ENCODE assay signal across 8 cellular contexts in genomic region chr19:7636691-7637373, GRCh38. TPM values are rescaled to one million over a fixed set of nuclear protein-coding genes. Genes with fewer than 3 reads are reported as not detected.
DNase-seq lines count a peak whose midpoint lies in the region; ATAC-seq and TF ChIP-seq lines count a peak whose summit lies in the region.

TSS of gene STXBP2 (plus strand) at chr19:7637110. CDS start at chr19:7637150, 40 bp downstream.

- no peaks in the 10 kb centered on the region for H3K4me1 Mint-ChIP-seq in neural crest cell

- intact Hi-C loops in esophagus muscularis mucosa (cut with DNase I) = no loop called here

- no peak for TF ChIP-seq EP300 in esophagus muscularis mucosa (IDR thresholded peaks at IDR 0.05)

- H3K36me3 ChIP-seq in esophagus muscularis mucosa (peaks cover 0 to 11% (median 5%) of the 10 kb centered on the region in 4 donors), thoracic aorta (no peaks in the 10 kb centered on the region)

- H3K27ac ChIP-seq in esophagus muscularis mucosa (replicated peaks in 1 of 4) = peak within 1 kb of the TSS in 3 of 4 donors; percentile 46 to 65 (median 57)
- peak within 1 kb of the TSS in 1 of 2 donors; percentile 8 for H3K27ac ChIP-seq in thoracic aorta

- peak; percentile 60 for ATAC-seq in HG03439 (IDR thresholded peaks at IDR 0.05; ENCODE audit: unreplicated experiment)
- ATAC-seq in thoracic aorta (ENCODE audit: insufficient number of reproducible peaks, low FRiP score, low read depth) = no peak

- H3K4me3 ChIP-seq in esophagus muscularis mucosa = peak within 1 kb of the TSS; percentile 44 to 59 (median 45)
- peak within 1 kb of the TSS; percentile 65 for H3K4me3 ChIP-seq in thoracic aorta

- H3K36me3 Mint-ChIP-seq in neural crest cell (ENCODE audit: low read depth) = no peaks in the 10 kb centered on the region

- WGBS in esophagus muscularis mucosa = 24% methylated on average over 13 of the region's 61 CpGs

- TF ChIP-seq CTCF in esophagus muscularis mucosa (IDR thresholded peaks at IDR 0.05) (no peak), neural crest cell (conservative IDR thresholded peaks at IDR 0.05) (peak; percentile 26), thoracic aorta (IDR thresholded peaks at IDR 0.05) (no peak)

- H3K4me1 ChIP-seq in esophagus muscularis mucosa (peaks cover 0 to 13% (median 5%) of the 10 kb centered on the region in 4 donors), thoracic aorta (ENCODE audit: control insufficient read depth in 1 of 2, low read depth in 2 of 2) (no peaks in the 10 kb centered on the region)

- peak; percentile 25 to 43 for DNase-seq in NCI-H187 (lab: John Stamatoyannopoulos, UW)
- DNase-seq in NCI-H187 treated with DMSO at 0.1 percent for 48 hours (lab: John Stamatoyannopoulos, UW) = no peak
- DNase-seq in NOMO-1 treated with dmso at 0.1 percent for 144 hours (lab: John Stamatoyannopoulos, UW; ENCODE audit: unreplicated experiment) = peak; percentile 67
- DNase-seq in activated T-cell treated with anti-CD3 and anti-CD28 coated beads for 48 hours (ENCODE audit: low read depth) = peak; percentile 92
- no peak for DNase-seq in esophagus muscularis mucosa (ENCODE audit: extremely low spot score)
- DNase-seq in neural crest cell (ENCODE audit: low read depth, low spot score) = no peak
- no peak for DNase-seq in thoracic aorta (ENCODE audit: low spot score)

- peaks cover 66% of the 10 kb centered on the region for H3K27me3 Mint-ChIP-seq in neural crest cell (ENCODE audit: low read depth)

- H3K9me3 Mint-ChIP-seq in neural crest cell = peaks cover 7% of the 10 kb centered on the region

- H3K9me3 ChIP-seq in esophagus muscularis mucosa = no peaks in the 10 kb centered on the region
- H3K9me3 ChIP-seq in thoracic aorta = no peaks in the 10 kb centered on the region

- peak within 1 kb of the TSS; percentile 76 for H3K4me3 Mint-ChIP-seq in neural crest cell

- TF ChIP-seq POLR2A in esophagus muscularis mucosa (IDR thresholded peaks at IDR 0.05; ENCODE audit: low read depth) = no peak

- H3K27me3 ChIP-seq in esophagus muscularis mucosa (peaks cover 0 to 66% (median 20%) of the 10 kb centered on the region in 4 donors), thoracic aorta (replicated peaks; ENCODE audit: insufficient read depth) (no peaks in the 10 kb centered on the region)

- H3K27ac Mint-ChIP-seq in neural crest cell (ENCODE audit: unreplicated experiment) = peak within 1 kb of the TSS; percentile 75

RNA-seq across cellular contexts. Expression of gene STXBP2, which starts in this region (rescaled TPM):
- total RNA-seq in esophagus muscularis mucosa (10 to 100 TPM in 3 of 4 donors, 1 to 10 TPM in 1; 7.2 to 14.4 (median 11.7) TPM), neural crest cell (4.6 and 5.2 TPM in 2 replicates), thoracic aorta (10 to 100 TPM; 20.2 to 23.4 TPM)

Comparison
In these comparisons a context has a peak if more than half of its experiments do, and no peak if none do; other contexts are left out.
1. DNase-seq: peak in NCI-H187 (2 of 2), NOMO-1 treated with dmso at 0.1 percent for 144 hours (single experiment) and activated T-cell treated with anti-CD3 and anti-CD28 coated beads for 48 hours (single experiment); none in NCI-H187 treated with DMSO at 0.1 percent for 48 hours (single experiment), esophagus muscularis mucosa (single experiment), neural crest cell (single experiment) and thoracic aorta (single experiment).